8 cellular contexts compared by ENCODE assay signal in the genomic region with DNA sequence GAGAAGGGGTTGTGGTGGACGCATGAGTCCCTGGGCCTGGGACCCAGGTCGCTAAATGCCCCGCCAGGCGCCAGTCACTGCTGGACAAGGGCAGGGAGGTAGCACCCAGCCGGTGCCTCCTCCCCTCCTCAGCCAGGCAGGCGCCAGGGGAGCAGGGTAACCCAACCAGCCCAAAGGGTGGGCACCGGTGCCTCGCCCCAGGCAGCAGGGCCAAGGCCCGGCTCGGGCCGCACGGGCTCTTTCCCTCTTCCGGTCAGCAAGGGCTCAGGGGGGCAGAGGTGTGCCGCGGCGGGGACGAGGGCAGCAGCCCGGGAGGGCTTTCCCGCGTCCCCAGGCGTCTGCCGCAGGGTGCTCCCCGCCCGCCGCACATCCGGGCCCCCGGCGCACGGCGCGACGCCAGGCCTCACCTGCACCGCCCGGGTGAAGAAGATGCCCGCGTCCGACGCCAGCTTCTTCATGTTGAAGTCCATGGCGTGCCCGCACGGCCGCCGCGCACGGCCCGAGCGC. TPM values are rescaled to one million over a fixed set of nuclear protein-coding genes. Genes with fewer than 3 reads are reported as not detected.
A peak's percentile ranks its signal among the peaks of the same experiment; 100 is the strongest.
DNase-seq lines count a peak whose midpoint lies in the region; ATAC-seq lines count a peak whose summit lies in the region.

No MANE protein-coding gene starts in this region.

- H3K9me3 Mint-ChIP-seq in naive B cell, result no peaks in the 10 kb centered on the region

- no peaks in the 10 kb centered on the region for H3K36me3 Mint-ChIP-seq in naive B cell

- H3K9me3 ChIP-seq in endocrine pancreas (ENCODE audit: control insufficient read depth, low read length), result no peaks in the 10 kb centered on the region

- H3K9ac ChIP-seq in endocrine pancreas (ENCODE audit: control insufficient read depth, insufficient read depth, low read length), result peak overlapping the region; percentile 66

- H3K4me3 ChIP-seq in endocrine pancreas (ENCODE audit: control insufficient read depth, insufficient read depth, low read length), result peak overlapping the region; percentile 48

- no peaks in the 10 kb centered on the region for H3K27me3 ChIP-seq in endocrine pancreas (ENCODE audit: control insufficient read depth, insufficient read depth, low read length)

- DNase-seq in EH (ENCODE audit: low read depth) (peak; percentile 41), SW480 (ENCODE audit: low spot score) (peak; percentile 54), naive B cell (peak; percentile 26), SIG-M5 treated with dmso at 0.1 percent for 504 hours (lab: John Stamatoyannopoulos, UW; ENCODE audit: unreplicated experiment) (no peak), kidney glomerular epithelial cell (lab: John Stamatoyannopoulos, UW) (no peak)

- no peaks in the 10 kb centered on the region for H3K4me1 ChIP-seq in endocrine pancreas (ENCODE audit: control insufficient read depth, insufficient read depth, low read length)

- H3K4me1 Mint-ChIP-seq in naive B cell, result peaks cover 20 to 23% (median 22%) of the 10 kb centered on the region in 3 donors

- H3K36me3 ChIP-seq in endocrine pancreas (ENCODE audit: control insufficient read depth, insufficient read depth, low read length), result no peaks in the 10 kb centered on the region

- peak overlapping the region in 2 of 6 donors; percentile 59 to 72 for H3K27ac Mint-ChIP-seq in naive B cell

- no peaks in the 10 kb centered on the region for H3K27me3 Mint-ChIP-seq in naive B cell

- H3K4me3 Mint-ChIP-seq in naive B cell, result peak overlapping the region; percentile 76 to 92 (median 84)

- ATAC-seq in GM19452 (IDR thresholded peaks at IDR 0.05; ENCODE audit: unreplicated experiment) (peak; percentile 45), HG03558 (IDR thresholded peaks at IDR 0.05; ENCODE audit: extremely low read depth, unreplicated experiment) (peak; percentile 21), naive B cell (ENCODE audit: low read depth in 2 of 2) (peak; percentile 74 to 78)

RNA-seq across cellular contexts. Expression of a gene that starts 0.4 kb away (rescaled TPM):
- 10 to 100 TPM; 18.0 to 38.7 (median 30.5) TPM for polyA plus RNA-seq in naive B cell (ENCODE audit: low read depth in 6 of 6)

RNA-seq across cellular contexts. Expression of a gene that starts 8.7 kb away (rescaled TPM):
- 10 to 100 TPM in 1 of 6 donors, 1 to 10 TPM in 5; 2.7 to 12.8 (median 6.2) TPM for polyA plus RNA-seq in naive B cell (ENCODE audit: low read depth in 6 of 6)

RNA-seq across cellular contexts. Expression of a gene that starts 53.2 kb away (rescaled TPM):
- 1 to 10 TPM; 3.2 to 9.7 (median 6.4) TPM for polyA plus RNA-seq in naive B cell (ENCODE audit: low read depth in 6 of 6)

Comparison
In these comparisons a context has a peak if more than half of its experiments do, and no peak if none do; other contexts are left out.
1. DNase-seq: peak in EH (single experiment), SW480 (single experiment) and naive B cell (single experiment); none in SIG-M5 treated with dmso at 0.1 percent for 504 hours (single experiment) and kidney glomerular epithelial cell (single experiment).
2. ATAC-seq: peak in every context shown above with its lines; median percentile 76 in naive B cell; 45 in GM19452; 21 in HG03558.